Comparison of ENCODE assay signal across 28 cellular contexts in genomic region chr20:63678071-63678470, GRCh38. TPM values are rescaled to one million over a fixed set of nuclear protein-coding genes. Genes with fewer than 3 reads are reported as not detected.
"Had no signal": no experiment of that assay in that cellular context is flagged by ENCODE, and none has a peak within 500 bp of the region (broad histone marks: within the 10 kb centered on the region; RNA-seq: fewer than 3 reads in every experiment).

No MANE protein-coding gene starts in this region.

- H3K9me3 Mint-ChIP-seq: naive B cell; naive thymus-derived CD8-positive, alpha-beta T cell; natural killer cell treated with Interleukin-12 subunit alpha and Interleukin-12 subunit beta and Interleukin-15 and Interleukin-18, amount 100 ng/mL, for 72 hours; neural crest cell; stimulated activated effector memory CD8-positive, alpha-beta T cell treated with anti-CD3 and anti-CD28 coated beads, Interleukin-12 subunit alpha, Interleukin-12 subunit beta, amount 100 ng/mL, for 72 hours; stimulated activated naive B cell treated with anti-CD40 and anti-IgM and Interleukin-4, amounts not matched to agents 10 μg/mL and 1 μg/mL and 100 μg/mL, for 72 hours; stimulated activated naive CD8-positive, alpha-beta T cell treated with anti-CD3 and anti-CD28 coated beads, Interleukin-15, Interleukin-2, amounts not matched to agents 100 ng/mL and 50 ng/mL, for 24 hours had no signal

- H3K4me3 Mint-ChIP-seq: naive B cell; naive thymus-derived CD8-positive, alpha-beta T cell; natural killer cell treated with Interleukin-12 subunit alpha and Interleukin-12 subunit beta and Interleukin-15 and Interleukin-18, amount 100 ng/mL, for 72 hours; neural crest cell; stimulated activated effector memory CD8-positive, alpha-beta T cell treated with anti-CD3 and anti-CD28 coated beads, Interleukin-12 subunit alpha, Interleukin-12 subunit beta, amount 100 ng/mL, for 72 hours; stimulated activated naive B cell treated with anti-CD40 and anti-IgM and Interleukin-4, amounts not matched to agents 10 μg/mL and 1 μg/mL and 100 μg/mL, for 72 hours; stimulated activated naive CD8-positive, alpha-beta T cell treated with anti-CD3 and anti-CD28 coated beads, Interleukin-15, Interleukin-2, amounts not matched to agents 100 ng/mL and 50 ng/mL, for 24 hours had no signal

- H3K9me3 ChIP-seq: neutrophil, pancreas, prostate gland, right atrium auricular region, right lobe of liver, sigmoid colon, stomach, thoracic aorta, thyroid gland, tibial nerve, upper lobe of left lung, vagina had no signal

- H3K4me3 ChIP-seq: pancreas, prostate gland, right atrium auricular region, right lobe of liver, sigmoid colon, stomach, thoracic aorta, thyroid gland, tibial nerve, upper lobe of left lung, vagina had no signal

- H3K4me1 ChIP-seq: prostate gland, right lobe of liver had no signal

- H3K27ac ChIP-seq: neutrophil, pancreas, prostate gland, right atrium auricular region, right lobe of liver, sigmoid colon, stomach, thoracic aorta, thyroid gland, tibial nerve, upper lobe of left lung, vagina had no signal

- H3K27me3 Mint-ChIP-seq: naive B cell; natural killer cell treated with Interleukin-12 subunit alpha and Interleukin-12 subunit beta and Interleukin-15 and Interleukin-18, amount 100 ng/mL, for 72 hours; stimulated activated naive B cell treated with anti-CD40 and anti-IgM and Interleukin-4, amounts not matched to agents 10 μg/mL and 1 μg/mL and 100 μg/mL, for 72 hours; stimulated activated naive CD8-positive, alpha-beta T cell treated with anti-CD3 and anti-CD28 coated beads, Interleukin-15, Interleukin-2, amounts not matched to agents 100 ng/mL and 50 ng/mL, for 24 hours had no signal

- H3K27ac Mint-ChIP-seq: naive thymus-derived CD8-positive, alpha-beta T cell; natural killer cell treated with Interleukin-12 subunit alpha and Interleukin-12 subunit beta and Interleukin-15 and Interleukin-18, amount 100 ng/mL, for 72 hours; stimulated activated effector memory CD8-positive, alpha-beta T cell treated with anti-CD3 and anti-CD28 coated beads, Interleukin-12 subunit alpha, Interleukin-12 subunit beta, amount 100 ng/mL, for 72 hours; stimulated activated naive B cell treated with anti-CD40 and anti-IgM and Interleukin-4, amounts not matched to agents 10 μg/mL and 1 μg/mL and 100 μg/mL, for 72 hours; stimulated activated naive CD8-positive, alpha-beta T cell treated with anti-CD3 and anti-CD28 coated beads, Interleukin-15, Interleukin-2, amounts not matched to agents 100 ng/mL and 50 ng/mL, for 24 hours had no signal

- H3K36me3 ChIP-seq: prostate gland had no signal

- DNase-seq: naive B cell; naive thymus-derived CD8-positive, alpha-beta T cell; pancreas; retina; right lobe of liver; sigmoid colon; small intestine; stimulated activated CD4-positive, alpha-beta T cell treated with anti-CD3 and anti-CD28 coated beads, Interleukin-15, amount 100 ng/mL, for 24 hours; stimulated activated CD4-positive, alpha-beta T cell treated with anti-CD3 and anti-CD28 coated beads, Interleukin-2, amount 100 ng/mL, for 24 hours; stimulated activated CD4-positive, alpha-beta T cell treated with anti-CD3 and anti-CD28 coated beads, Interleukin-2, amount 100 ng/mL, for 48 hours; stimulated activated CD4-positive, alpha-beta T cell treated with anti-CD3 and anti-CD28 coated beads, Interleukin-4, amount 100 ng/mL, for 24 hours; stimulated activated naive B cell treated with anti-CD40 and anti-IgM and Interleukin-4, amounts not matched to agents 10 μg/mL and 1 μg/mL and 100 μg/mL, for 72 hours; stimulated activated naive CD4-positive, alpha-beta T cell treated with Interleukin-2 at 50 U/mL for 16 hours; stomach; thyroid gland; trophoblast cell; upper lobe of left lung had no signal

- H3K27me3 ChIP-seq: neutrophil, pancreas, right atrium auricular region, right lobe of liver, sigmoid colon, stomach, thyroid gland, tibial nerve, upper lobe of left lung, vagina had no signal

- H3K4me1 Mint-ChIP-seq: naive B cell; neural crest cell; stimulated activated naive B cell treated with anti-CD40 and anti-IgM and Interleukin-4, amounts not matched to agents 10 μg/mL and 1 μg/mL and 100 μg/mL, for 72 hours had no signal

- H3K36me3 Mint-ChIP-seq: natural killer cell treated with Interleukin-12 subunit alpha and Interleukin-12 subunit beta and Interleukin-15 and Interleukin-18, amount 100 ng/mL, for 72 hours had no signal

RNA-seq across cellular contexts. Expression of gene TNFRSF6B, which starts 18.4 kb away (rescaled TPM):
- total RNA-seq: natural killer cell treated with Interleukin-12 subunit alpha and Interleukin-12 subunit beta and Interleukin-15 and Interleukin-18, amount 100 ng/mL, for 72 hours; neural crest cell; skeletal muscle tissue had no signal
